1 cellular context compared by ENCODE assay signal in genomic region chr17:67245694-67246397, GRCh38.
TF ChIP-seq lines count a peak whose summit lies in the region.

No MANE protein-coding gene starts in this region.

TF ChIP-seq in GM12878, 131 proteins besides CTCF, POLR2A, EP300 and RAD21 (continued from another document):
- TF ChIP-seq CEBPB (IDR thresholded peaks at IDR 0.05; ENCODE audit: borderline replicate concordance in 1 of 2, low read depth in 2 of 2, low read length in 2 of 2): no peak
